8 cellular contexts compared by ENCODE assay signal in the genomic region with DNA sequence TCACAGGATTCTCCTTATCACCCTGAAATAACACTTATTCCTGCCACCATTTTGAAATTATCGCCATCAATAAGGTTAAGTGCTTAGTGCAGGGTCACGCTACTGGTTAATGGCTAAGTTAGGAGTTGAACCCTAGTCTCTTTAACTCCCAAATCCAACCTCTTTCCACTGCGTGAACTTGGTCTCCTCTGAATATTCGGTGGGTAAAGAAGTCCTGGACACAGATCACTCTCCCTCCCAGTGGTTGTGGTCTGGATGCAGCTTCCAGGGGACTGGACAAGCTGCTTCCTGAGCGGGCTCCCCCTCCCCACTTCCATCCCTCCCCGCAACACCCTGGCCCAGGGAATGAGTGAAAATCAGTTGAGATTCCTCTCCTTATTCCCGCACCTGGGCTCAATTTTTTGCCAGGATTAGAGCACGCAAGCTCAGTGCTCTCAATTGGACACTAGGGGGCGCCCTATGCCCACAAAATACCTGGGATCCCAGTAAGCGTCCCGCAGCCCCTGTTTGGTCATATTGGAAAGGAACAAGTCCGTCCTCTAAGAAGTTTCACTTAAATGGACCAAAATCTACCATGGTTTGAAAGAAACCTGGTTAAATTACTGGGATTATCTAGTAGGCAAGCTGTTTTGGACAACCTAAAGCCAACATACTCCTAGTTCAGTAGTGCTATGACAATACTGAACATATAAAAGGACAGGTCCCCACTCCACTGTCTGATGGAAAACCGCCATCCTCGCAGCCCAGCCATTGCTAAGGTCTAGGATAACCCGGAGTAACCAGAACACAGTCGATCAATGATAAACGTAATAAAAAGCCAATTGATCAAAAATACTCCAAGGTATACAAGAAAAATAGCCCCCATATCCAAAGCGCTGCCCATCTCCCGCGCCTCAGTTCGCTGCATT. TPM values are rescaled to one million over a fixed set of nuclear protein-coding genes. Genes with fewer than 3 reads are reported as not detected.
DNase-seq lines count a peak whose midpoint lies in the region; ATAC-seq, FAIRE-seq and TF ChIP-seq lines count a peak whose summit lies in the region.

No MANE protein-coding gene starts in this region.

- DNase-seq in ELF-1 (ENCODE audit: low read depth, low spot score) (peak; percentile 83), NCI-H2081 treated with DMSO at 0.1 percent for 48 hours (lab: John Stamatoyannopoulos, UW) (peak; percentile 4), WERI-Rb-1 (peak; percentile 72), bronchial epithelial cell (ENCODE audit: low read depth) (peak; percentile 62)
- peak; percentile 44 to 70 for DNase-seq in stimulated activated CD4-positive, alpha-beta T cell treated with anti-CD3 and anti-CD28 coated beads, Interleukin-15, amount 100 ng/mL, for 48 hours (ENCODE audit: low read depth in 2 of 2)

- ATAC-seq in HG02610 (IDR thresholded peaks at IDR 0.05; ENCODE audit: unreplicated experiment): peak; percentile 44
- ATAC-seq in HG02884 (IDR thresholded peaks at IDR 0.05; ENCODE audit: unreplicated experiment): no peak

- H3K27me3 ChIP-seq in WERI-Rb-1 (ENCODE audit: insufficient read depth, low read depth, severe bottlenecking) (peaks cover 43% of the 10 kb centered on the region), bronchial epithelial cell (ENCODE audit: control insufficient read depth, insufficient read depth, low read length) (no peaks in the 10 kb centered on the region)

- no peak overlapping the region; the same call in 1 of the 2 replicates for H3K4me3 ChIP-seq in WERI-Rb-1 (ENCODE audit: low read depth, low read length)
- no peak overlapping the region for H3K4me3 ChIP-seq in bronchial epithelial cell (ENCODE audit: low read depth, low read length)

- H3K27ac ChIP-seq in WERI-Rb-1: no peak overlapping the region

- FAIRE-seq in bronchial epithelial cell (lab: Jason Lieb, UNC) (no peak), islet of Langerhans (lab: Jason Lieb, UNC) (peak; percentile 79)

- H3K9me3 ChIP-seq in WERI-Rb-1 (ENCODE audit: severe bottlenecking): no peaks in the 10 kb centered on the region

- peak; percentile 75 for TF ChIP-seq CTCF in WERI-Rb-1 (IDR thresholded peaks at IDR 0.05; ENCODE audit: low read depth, low read length)
- peak; percentile 89 for TF ChIP-seq CTCF in bronchial epithelial cell (IDR thresholded peaks at IDR 0.05; ENCODE audit: insufficient read depth, low read length, severe bottlenecking)

- H3K36me3 ChIP-seq in WERI-Rb-1: no peaks in the 10 kb centered on the region
- no peaks in the 10 kb centered on the region for H3K36me3 ChIP-seq in bronchial epithelial cell (ENCODE audit: control insufficient read depth, insufficient read depth, low read length)

RNA-seq across cellular contexts. Expression of a gene that starts 40.4 kb away (rescaled TPM):
- 5.8 and 19.1 TPM in 2 replicates for total RNA-seq in bronchial epithelial cell

Comparison
In these comparisons a context has a peak if more than half of its experiments do, and no peak if none do; other contexts are left out.
1. DNase-seq: peak in every context shown above with its lines; median percentile 83 in ELF-1; 72 in WERI-Rb-1; 62 in bronchial epithelial cell; 57 in stimulated activated CD4-positive, alpha-beta T cell treated with anti-CD3 and anti-CD28 coated beads, Interleukin-15, amount 100 ng/mL, for 48 hours; 4 in NCI-H2081 treated with DMSO at 0.1 percent for 48 hours.